Comparison of ENCODE assay signal across 8 cellular contexts in genomic region chr1:112716133-112716720, GRCh38. TPM values are rescaled to one million over a fixed set of nuclear protein-coding genes. Genes with fewer than 3 reads are reported as not detected.
DNase-seq lines count a peak whose midpoint lies in the region; ATAC-seq and TF ChIP-seq lines count a peak whose summit lies in the region.

No MANE protein-coding gene starts in this region.

- peak; percentile 76 to 78 for ATAC-seq in right cardiac atrium

- H3K27ac ChIP-seq in right cardiac atrium (ENCODE audit: low read length): peak overlapping the region; percentile 32
- H3K27ac ChIP-seq in prostate gland: peak overlapping the region; percentile 67 to 75

- TF ChIP-seq POLR2A in prostate gland (IDR thresholded peaks at IDR 0.05): no peak

- TF ChIP-seq CTCF in prostate gland (IDR thresholded peaks at IDR 0.05): peak; percentile 92 to 98 (median 96)

- H3K4me1 ChIP-seq in right cardiac atrium (ENCODE audit: control insufficient read depth, insufficient read depth, low read length) (no peaks in the 10 kb centered on the region), prostate gland (replicated peaks) (peaks cover 4% of the 10 kb centered on the region)

- H3K27me3 ChIP-seq in right cardiac atrium (ENCODE audit: control insufficient read depth, insufficient read depth): no peaks in the 10 kb centered on the region
- no peaks in the 10 kb centered on the region for H3K27me3 ChIP-seq in prostate gland (replicated peaks; ENCODE audit: insufficient read depth)

- 16% methylated on average over 13 of the region's 13 CpGs for WGBS in right cardiac atrium
- WGBS in prostate gland: 16% methylated on average over 13 of the region's 13 CpGs

- no peaks in the 10 kb centered on the region for H3K9me3 ChIP-seq in right cardiac atrium (ENCODE audit: control insufficient read depth, low read length)
- H3K9me3 ChIP-seq in prostate gland: no peaks in the 10 kb centered on the region

- H3K36me3 ChIP-seq in prostate gland: no peaks in the 10 kb centered on the region

- peak; percentile 81 for DNase-seq in D341Med (ENCODE audit: low spot score)
- peak; percentile 77 for DNase-seq in H4 (ENCODE audit: low spot score)
- peak; percentile 30 for DNase-seq in NCI-H1436 treated with DMSO at 0.1 percent for 48 hours (lab: John Stamatoyannopoulos, UW)
- DNase-seq in T-helper 1 cell: peak; percentile 51 to 76 (median 73)
- DNase-seq in amygdala (lab: John Stamatoyannopoulos, UW): peak in 55 of 56 donors; percentile 22 to 93 (median 77)
- DNase-seq in right cardiac atrium: peak; percentile 84 to 92 (median 92)
- DNase-seq in prostate gland (ENCODE audit: low spot score): peak; percentile 88
- peak; percentile 89 for DNase-seq in ureter (ENCODE audit: low spot score)

- H3K4me3 ChIP-seq in right cardiac atrium (ENCODE audit: low read length): peak overlapping the region; percentile 69
- peak overlapping the region; percentile 52 to 65 for H3K4me3 ChIP-seq in prostate gland

- intact Hi-C loops in right cardiac atrium (cut with DNase I): loop anchor here in 3 of 4 donors (2.0 to 10.0 kb wide), 4 partner anchors 86 to 329 kb away; no protein-coding TSS in a partner anchor
- intact Hi-C loops in prostate gland (cut with DNase I): loop anchor here (1.0 to 10.0 kb wide), 4 partner anchors 241 to 961 kb away; partner anchors contain the start of genes LRIG2 and SLC16A1

RNA-seq across cellular contexts. Expression of gene PPM1J, which starts 1.1 kb away (rescaled TPM):
- total RNA-seq in H4 (2014; rRNA removed; shearing (Covaris generic)): 0.10 and 0.45 TPM in 2 replicates
- total RNA-seq in right cardiac atrium: 1 to 10 TPM; 5.5 to 9.0 (median 6.3) TPM
- polyA plus RNA-seq in right cardiac atrium: 6.4 TPM
- 10 to 100 TPM in 1 of 2 donors, 1 to 10 TPM in 1; 2.0 to 16.8 TPM for total RNA-seq in prostate gland
- 0.94 TPM for total RNA-seq in ureter

RNA-seq across cellular contexts. Expression of gene RHOC, which starts 9.3 kb away (rescaled TPM):
- 218 and 228 TPM in 2 replicates for total RNA-seq in H4 (2014; rRNA removed; shearing (Covaris generic))
- 100 to 1,000 TPM; 169 to 222 (median 209) TPM for total RNA-seq in right cardiac atrium
- 262 TPM for polyA plus RNA-seq in right cardiac atrium
- total RNA-seq in prostate gland: 100 to 1,000 TPM; 272 to 373 TPM
- total RNA-seq in ureter: 187 TPM

RNA-seq across cellular contexts. Expression of gene MOV10, which starts 41.8 kb away (rescaled TPM):
- total RNA-seq in H4 (2014; rRNA removed; shearing (Covaris generic)): 31.9 and 42.8 TPM in 2 replicates
- 10 to 100 TPM; 14.1 to 20.3 (median 18.3) TPM for total RNA-seq in right cardiac atrium
- 19.4 TPM for polyA plus RNA-seq in right cardiac atrium
- 100 to 1,000 TPM in 1 of 2 donors, 10 to 100 TPM in 1; 47.0 to 169 TPM for total RNA-seq in prostate gland
- total RNA-seq in ureter: 92.3 TPM

Comparison
In these comparisons a context has a peak if more than half of its experiments do, and no peak if none do; other contexts are left out.
1. Peak in every context shown above with its lines: DNase-seq, ATAC-seq, H3K4me3 ChIP-seq and H3K27ac ChIP-seq.
2. DNase-seq: peak in every context shown above with its lines; median percentile 92 in right cardiac atrium; 89 in ureter; 88 in prostate gland; 81 in D341Med; 77 in H4; 77 in amygdala; 73 in T-helper 1 cell; 30 in NCI-H1436 treated with DMSO at 0.1 percent for 48 hours.